ENCODE assay signal across 9 cellular contexts in genomic region chr14:21509432-21510143, GRCh38.
DNase-seq lines count a peak whose midpoint lies in the region; ATAC-seq, FAIRE-seq and TF ChIP-seq lines count a peak whose summit lies in the region.
"Had no signal": no experiment of that assay in that cellular context is flagged by ENCODE, and none has a peak within 500 bp of the region (broad histone marks: within the 10 kb centered on the region; RNA-seq: fewer than 3 reads in every experiment).

No MANE protein-coding gene starts in this region.

- FAIRE-seq in D721Med (lab: Jason Lieb, UNC): no peak

- H3K4me1 Mint-ChIP-seq in activated naive CD8-positive, alpha-beta T cell treated with anti-CD3 and anti-CD28 coated beads, Interleukin-2, amount 50 U/mL, for 24 hours: peaks cover 49% of the 10 kb centered on the region
- peaks cover 25% of the 10 kb centered on the region for H3K4me1 Mint-ChIP-seq in memory B cell

- no peak overlapping the region for H2AFZ ChIP-seq in ACC112 (ENCODE audit: low read length, unreplicated experiment)

- peaks cover 23% of the 10 kb centered on the region for H3K4me1 ChIP-seq in ACC112 (ENCODE audit: control insufficient read depth, insufficient read depth, low read length, unreplicated experiment)
- H3K4me1 ChIP-seq in HEK293 (ENCODE audit: control insufficient read depth, insufficient read depth, low read length): 0 out of 2 replicates have a peak, but pooled peaks cover 4% of the 10 kb centered on the region

- POLR2A ChIA-PET in HEK293 (lab: Yijun Ruan, JAX): interaction anchor here (0.6 to 3.1 kb wide), 4 partner anchors 10 to 1048 kb away, joined by 3 to 11 read pairs (median 4); partner anchors contain the start of genes CHD8 and SALL2

- H3K36me3 ChIP-seq in ACC112 (ENCODE audit: insufficient read depth, low read length): peaks cover 15% of the 10 kb centered on the region
- H3K36me3 ChIP-seq in HEK293 (ENCODE audit: control insufficient read depth in 2 of 2, insufficient read depth in 1 of 2, low read length in 2 of 2): peaks cover 21 to 26% of the 10 kb centered on the region in 2 experiments; a peak in 2 of 3 replicates
- H3K36me3 ChIP-seq: colonic mucosa had no signal

- no peaks in the 10 kb centered on the region for H3K27me3 ChIP-seq in ACC112 (ENCODE audit: insufficient read depth, low read length)
- H3K27me3 ChIP-seq: colonic mucosa had no signal

- CTCF ChIA-PET in HEK293 (lab: Yijun Ruan, JAX): interaction anchor here (0.7 to 3.2 kb wide), 3 partner anchors 11 to 505 kb away, joined by 3 to 21 read pairs (median 10); partner anchors contain the start of gene CHD8

- H3K27me3 Mint-ChIP-seq in activated naive CD8-positive, alpha-beta T cell treated with anti-CD3 and anti-CD28 coated beads, Interleukin-2, amount 50 U/mL, for 24 hours: no peaks in the 10 kb centered on the region
- no peaks in the 10 kb centered on the region for H3K27me3 Mint-ChIP-seq in memory B cell

- no peak for TF ChIP-seq CTCF in HEK293 (tag by site-specific recombination; IDR thresholded peaks at IDR 0.05)
- no peak for TF ChIP-seq CTCF in D721Med (IDR thresholded peaks at IDR 0.05; ENCODE audit: insufficient read depth, missing control alignments)

- H3K4me3 ChIP-seq in ACC112 (ENCODE audit: low read depth, low read length) (peak overlapping the region; percentile 100), HEK293 (ENCODE audit: low read depth, low read length) (peak overlapping the region; percentile 77)

- H3K4me3 Mint-ChIP-seq in activated naive CD8-positive, alpha-beta T cell treated with anti-CD3 and anti-CD28 coated beads, Interleukin-2, amount 50 U/mL, for 24 hours: peak overlapping the region; percentile 99
- H3K4me3 Mint-ChIP-seq in memory B cell: peak overlapping the region; percentile 98

- no peaks in the 10 kb centered on the region for H3K9me3 ChIP-seq in HEK293 (ENCODE audit: control insufficient read depth, insufficient read depth, low read depth, low read length)
- H3K9me3 ChIP-seq: colonic mucosa had no signal

- peaks cover 37% of the 10 kb centered on the region for H3K36me3 Mint-ChIP-seq in activated naive CD8-positive, alpha-beta T cell treated with anti-CD3 and anti-CD28 coated beads, Interleukin-2, amount 50 U/mL, for 24 hours (ENCODE audit: low read depth)
- peaks cover 6% of the 10 kb centered on the region for H3K36me3 Mint-ChIP-seq in memory B cell

- H3K27ac Mint-ChIP-seq in activated naive CD8-positive, alpha-beta T cell treated with anti-CD3 and anti-CD28 coated beads, Interleukin-2, amount 50 U/mL, for 24 hours: peak overlapping the region; percentile 98
- peak overlapping the region; percentile 98 for H3K27ac Mint-ChIP-seq in memory B cell

- H3K79me2 ChIP-seq in ACC112 (ENCODE audit: control insufficient read depth, insufficient read depth, low read length, unreplicated experiment): peaks cover 53% of the 10 kb centered on the region

- H3K9me3 Mint-ChIP-seq in activated naive CD8-positive, alpha-beta T cell treated with anti-CD3 and anti-CD28 coated beads, Interleukin-2, amount 50 U/mL, for 24 hours: peaks cover 8% of the 10 kb centered on the region
- no peaks in the 10 kb centered on the region for H3K9me3 Mint-ChIP-seq in memory B cell

- DNase-seq in activated naive CD8-positive, alpha-beta T cell treated with anti-CD3 and anti-CD28 coated beads, Interleukin-2, amount 50 U/mL, for 24 hours: no peak
- DNase-seq in memory B cell (ENCODE audit: low spot score in 2 of 2): no peak
- no peak for DNase-seq in D721Med (ENCODE audit: insufficient read length, low spot score)
- no peak for DNase-seq in Kasumi-1 (lab: John Stamatoyannopoulos, UW)
- no peak for DNase-seq in kidney glomerular epithelial cell (lab: John Stamatoyannopoulos, UW)
- DNase-seq: colonic mucosa had no signal

- no peak for ATAC-seq in activated naive CD8-positive, alpha-beta T cell treated with anti-CD3 and anti-CD28 coated beads, Interleukin-2, amount 50 U/mL, for 24 hours
- ATAC-seq in memory B cell (ENCODE audit: low read depth) (no peak), HG02571 (IDR thresholded peaks at IDR 0.05; ENCODE audit: unreplicated experiment) (no peak)

- no peak overlapping the region for H3K27ac ChIP-seq in ACC112 (ENCODE audit: low read depth, low read length)
- H3K27ac ChIP-seq in HEK293 (ENCODE audit: extremely low read depth, low read depth, low read length): no peak overlapping the region

TF ChIP-seq in HEK293, 187 proteins besides CTCF, POLR2A, EP300 and RAD21:
- TF ChIP-seq ZBTB7A (tag by site-specific recombination; IDR thresholded peaks at IDR 0.05; ENCODE audit: low read depth) (no peak), ZNF138 (tag by site-specific recombination; IDR thresholded peaks at IDR 0.05; ENCODE audit: borderline replicate concordance) (no peak), ZNF704 (tag by site-specific recombination; IDR thresholded peaks at IDR 0.05) (no peak), ZNF530 (tag by site-specific recombination; IDR thresholded peaks at IDR 0.05; ENCODE audit: low read depth) (no peak), PRDM2 (tag by site-specific recombination; IDR thresholded peaks at IDR 0.05; ENCODE audit: borderline replicate concordance) (no peak)
TF ChIP-seq in HEK293: peak in this region for 0.
